ENCODE assay signal across 13 cellular contexts in genomic region chr15:62118446-62118964, GRCh38. TPM values are rescaled to one million over a fixed set of nuclear protein-coding genes. Genes with fewer than 3 reads are reported as not detected.
A peak's percentile ranks its signal among the peaks of the same experiment; 100 is the strongest.
DNase-seq lines count a peak whose midpoint lies in the region; TF ChIP-seq lines count a peak whose summit lies in the region.
"Had no signal": no experiment of that assay in that cellular context is flagged by ENCODE, and none has a peak within 500 bp of the region (broad histone marks: within the 10 kb centered on the region; RNA-seq: fewer than 3 reads in every experiment).

No MANE protein-coding gene starts in this region.

- H3K4me2 ChIP-seq in BLaER1 treated with 17β-estradiol and CSF1 and Interleukin-3, amounts not matched to agents 10 nM and 100 nM, result peak overlapping the region in 8 of 11 experiments; percentile 54 to 91 (median 79); a peak in 16 of 22 replicates
- H3K4me2 ChIP-seq: KMS-11 had no signal

- peak overlapping the region in 5 of 11 experiments; percentile 43 to 84 (median 76); a peak in 7 of 22 replicates for H3K9ac ChIP-seq in BLaER1 treated with 17β-estradiol and CSF1 and Interleukin-3, amounts not matched to agents 10 nM and 100 nM
- H3K9ac ChIP-seq: KMS-11 had no signal

- peak overlapping the region in 2 of 10 experiments; percentile 10 to 27; a peak in 2 of 20 replicates for H3K4me3 ChIP-seq in BLaER1 treated with 17β-estradiol and CSF1 and Interleukin-3, amounts not matched to agents 10 nM and 100 nM
- H3K4me3 ChIP-seq in choroid plexus epithelial cell (ENCODE audit: low read depth, low read length), result no peak overlapping the region
- H3K4me3 ChIP-seq in MG63, result no peak overlapping the region

- H3K36me3 ChIP-seq in BLaER1 treated with 17β-estradiol and CSF1 and Interleukin-3, amounts not matched to agents 10 nM and 100 nM, result no peaks in the 10 kb centered on the region
- no peaks in the 10 kb centered on the region for H3K36me3 ChIP-seq in MG63

- CTCF ChIA-PET in GM10248 (lab: Yijun Ruan, JAX), result no interaction called here

- H3K27ac ChIP-seq in BLaER1 treated with 17β-estradiol and CSF1 and Interleukin-3, amounts not matched to agents 10 nM and 100 nM, result peak overlapping the region in 9 of 11 experiments; percentile 10 to 91 (median 65); a peak in 13 of 22 replicates
- no peak overlapping the region for H3K27ac ChIP-seq in substantia nigra (ENCODE audit: low read depth, low read length, poor library complexity, severe bottlenecking)
- H3K27ac ChIP-seq: KMS-11 had no signal

- H3K4me1 ChIP-seq in BLaER1 treated with 17β-estradiol and CSF1 and Interleukin-3, amounts not matched to agents 10 nM and 100 nM, result peaks cover 9 to 72% (median 25%) of the 10 kb centered on the region in 10 experiments; a peak in 17 of 20 replicates

- POLR2A ChIA-PET in GM10248 (lab: Yijun Ruan, JAX), result no interaction called here

- H4K20me1 ChIP-seq in BLaER1 treated with 17β-estradiol and CSF1 and Interleukin-3, amounts not matched to agents 10 nM and 100 nM, result no peaks in the 10 kb centered on the region

- no peaks in the 10 kb centered on the region for H3K27me3 ChIP-seq in BLaER1 treated with 17β-estradiol and CSF1 and Interleukin-3, amounts not matched to agents 10 nM and 100 nM
- H3K27me3 ChIP-seq in MG63, result no peaks in the 10 kb centered on the region

- DNase-seq in LHCN-M2 (ENCODE audit: low read depth) (peak; percentile 22), choroid plexus epithelial cell (ENCODE audit: low read depth) (peak; percentile 12), myocyte (ENCODE audit: low read depth) (peak; percentile 33), GM10248 (ENCODE audit: extremely low spot score) (no peak), mesenteric fat pad (ENCODE audit: low spot score) (no peak), MG63 (no peak), substantia nigra (lab: John Stamatoyannopoulos, UW) (no peak)
- DNase-seq: endodermal cell; kidney; stimulated activated CD8-positive, alpha-beta memory T cell treated with anti-CD3 and anti-CD28 coated beads, Interleukin-4, amount 100 ng/mL, for 48 hours had no signal

- TF ChIP-seq CTCF in choroid plexus epithelial cell (conservative IDR thresholded peaks at IDR 0.05; ENCODE audit: low read depth, low read length) (no peak), GM10248 (IDR thresholded peaks at IDR 0.05; ENCODE audit: control extremely low read depth, extremely low read depth, low read depth, missing control alignments) (no peak)

- no peaks in the 10 kb centered on the region for H3K9me3 ChIP-seq in BLaER1 treated with 17β-estradiol and CSF1 and Interleukin-3, amounts not matched to agents 10 nM and 100 nM (replicated peaks in 1 of 11)
- peaks cover 11% of the 10 kb centered on the region for H3K9me3 ChIP-seq in MG63

RNA-seq across cellular contexts. Expression of gene C2CD4B, which starts 46.6 kb away (rescaled TPM):
- total RNA-seq in LHCN-M2 (2014; rRNA removed) (not detected in 2 replicates), myocyte (not detected in 2 replicates), mesenteric fat pad (12.1 TPM)
- not detected for polyA plus RNA-seq in LHCN-M2 (2012)
- not detected for polyA plus RNA-seq in myocyte (2012)
- total RNA-seq in MG63 (2014; rRNA removed; shearing (Covaris generic); ENCODE audit: low replicate concordance), result not detected in 2 replicates

RNA-seq across cellular contexts. Expression of gene C2CD4A, which starts 51.7 kb away (rescaled TPM):
- not detected in 2 replicates for total RNA-seq in LHCN-M2 (2014; rRNA removed)
- polyA plus RNA-seq in LHCN-M2 (2012), result not detected
- total RNA-seq in myocyte, result not detected in 2 replicates
- not detected for polyA plus RNA-seq in myocyte (2012)
- not detected for total RNA-seq in mesenteric fat pad
- total RNA-seq in MG63 (2014; rRNA removed; shearing (Covaris generic); ENCODE audit: low replicate concordance), result not detected in 2 replicates
- total RNA-seq: endodermal cell, sciatic nerve had no signal

RNA-seq across cellular contexts. Expression of gene VPS13C, which starts 58.3 kb away (rescaled TPM):
- total RNA-seq in LHCN-M2 (2014; rRNA removed), result 26.5 and 35.4 TPM in 2 replicates
- 5.1 TPM for polyA plus RNA-seq in LHCN-M2 (2012)
- total RNA-seq in myocyte, result 49.8 and 54.3 TPM in 2 replicates
- polyA plus RNA-seq in myocyte (2012), result 10.6 TPM
- total RNA-seq in mesenteric fat pad, result 66.7 TPM
- total RNA-seq in MG63 (2014; rRNA removed; shearing (Covaris generic); ENCODE audit: low replicate concordance), result 7.9 and 13.0 TPM in 2 replicates

Comparison
In these comparisons a context has a peak if more than half of its experiments do, and no peak if none do; other contexts are left out.
1. DNase-seq: peak in LHCN-M2 (single experiment), choroid plexus epithelial cell (single experiment) and myocyte (single experiment); none in GM10248 (single experiment), mesenteric fat pad (single experiment), MG63 (single experiment) and substantia nigra (0 of 49).
2. RNA of gene C2CD4B, which starts 46.6 kb away (total RNA-seq): 12.1 TPM in mesenteric fat pad (single experiment); not detected in LHCN-M2, not detected in myocyte and not detected in MG63; every median in the first group is over 10 times any median in the second.